Comparison of ENCODE assay signal across 8 cellular contexts in the genomic region with DNA sequence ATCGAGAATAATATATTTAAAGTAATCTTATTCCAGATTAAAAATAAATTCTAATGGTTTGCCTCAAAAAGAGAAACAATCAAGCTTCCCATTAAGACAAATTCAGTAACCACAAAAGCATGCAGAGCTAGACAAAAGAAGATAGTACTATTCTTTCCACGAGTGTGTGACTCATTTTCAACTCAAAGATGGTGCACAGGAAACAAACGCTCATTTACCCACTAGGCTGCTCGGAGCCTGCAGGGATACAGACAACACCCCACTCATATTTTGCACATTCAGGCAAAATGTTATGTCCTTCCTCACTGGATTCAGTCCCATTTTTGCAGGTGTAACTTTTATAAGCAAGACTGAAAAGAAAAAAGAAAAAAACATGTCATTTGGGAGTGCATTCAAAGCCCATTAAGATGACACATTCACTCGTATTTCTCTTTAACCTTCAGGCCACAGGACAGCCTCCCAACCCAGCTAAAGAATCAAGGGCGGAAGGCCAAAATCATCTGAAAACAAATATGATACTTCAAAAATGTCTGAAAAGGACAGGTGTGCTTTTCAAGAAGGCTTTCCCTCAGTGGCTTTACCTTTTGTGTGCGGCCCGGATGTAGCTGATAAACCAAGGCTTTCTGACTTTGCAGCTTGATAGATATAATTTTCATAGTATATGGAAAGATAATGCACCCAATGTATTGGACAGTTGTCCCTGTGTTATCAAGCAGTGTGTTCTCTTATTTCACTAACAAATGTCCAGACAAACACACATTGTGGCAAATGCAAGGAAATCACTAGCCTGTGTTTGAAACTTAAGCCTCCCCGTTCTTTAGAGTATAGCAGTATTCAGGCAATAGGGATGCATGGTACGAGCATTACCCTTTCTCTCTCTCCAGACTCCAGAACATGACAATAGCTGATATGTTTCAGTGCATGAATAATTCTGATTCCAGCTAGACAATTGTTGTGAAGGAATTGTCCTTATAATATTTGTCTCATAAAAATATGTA.
DNase-seq lines count a peak whose midpoint lies in the region; ATAC-seq and TF ChIP-seq lines count a peak whose summit lies in the region.

No MANE protein-coding gene starts in this region.

- no peaks in the 10 kb centered on the region for H3K36me3 ChIP-seq in esophagus squamous epithelium

- H3K9me3 ChIP-seq in esophagus squamous epithelium: no peaks in the 10 kb centered on the region

- ATAC-seq in GM21515 (IDR thresholded peaks at IDR 0.05; ENCODE audit: unreplicated experiment): no peak
- no peak for ATAC-seq in GM21526 (IDR thresholded peaks at IDR 0.05; ENCODE audit: low FRiP score, unreplicated experiment)
- ATAC-seq in HG03280 (IDR thresholded peaks at IDR 0.05; ENCODE audit: unreplicated experiment): no peak

- TF ChIP-seq POLR2A in esophagus squamous epithelium (IDR thresholded peaks at IDR 0.05): no peak

- no peaks in the 10 kb centered on the region for H3K27me3 ChIP-seq in esophagus squamous epithelium

- peak overlapping the region; percentile 41 to 84 (median 68) for H3K27ac ChIP-seq in esophagus squamous epithelium

- H3K4me3 ChIP-seq in esophagus squamous epithelium: no peak overlapping the region

- peaks cover 6 to 72% (median 22%) of the 10 kb centered on the region in 3 donors for H3K4me1 ChIP-seq in esophagus squamous epithelium

- WGBS in esophagus squamous epithelium, 2 donors: 29 to 55% methylated on average over 9 to 10 of the region's 10 CpGs

- intact Hi-C loops in esophagus squamous epithelium (cut with DNase I): no loop called here

- peak; percentile 11 for DNase-seq in activated naive CD4-positive, alpha-beta T cell treated with Interleukin-2 at 50 U/mL for 16 hours
- no peak for DNase-seq in activated naive CD4-positive, alpha-beta T cell treated with anti-CD3 and anti-CD28 coated beads, Interleukin-2, amount 50 U/mL, for 16 hours
- peak; percentile 91 for DNase-seq in RPMI7951 (ENCODE audit: low read depth)
- DNase-seq in esophagus squamous epithelium (lab: John Stamatoyannopoulos, UW): no peak
- peak; percentile 80 for DNase-seq in superior temporal gyrus (ENCODE audit: extremely low spot score)

- peak in 1 of 6 experiments; percentile 13 for TF ChIP-seq CTCF in esophagus squamous epithelium (IDR thresholded peaks at IDR 0.05)

Comparison
In these comparisons a context has a peak if more than half of its experiments do, and no peak if none do; other contexts are left out.
1. DNase-seq: peak in activated naive CD4-positive, alpha-beta T cell treated with Interleukin-2 at 50 U/mL for 16 hours (single experiment), RPMI7951 (single experiment) and superior temporal gyrus (single experiment); none in activated naive CD4-positive, alpha-beta T cell treated with anti-CD3 and anti-CD28 coated beads, Interleukin-2, amount 50 U/mL, for 16 hours (single experiment) and esophagus squamous epithelium (single experiment).